1 cellular context compared by ENCODE assay signal in the genomic region with DNA sequence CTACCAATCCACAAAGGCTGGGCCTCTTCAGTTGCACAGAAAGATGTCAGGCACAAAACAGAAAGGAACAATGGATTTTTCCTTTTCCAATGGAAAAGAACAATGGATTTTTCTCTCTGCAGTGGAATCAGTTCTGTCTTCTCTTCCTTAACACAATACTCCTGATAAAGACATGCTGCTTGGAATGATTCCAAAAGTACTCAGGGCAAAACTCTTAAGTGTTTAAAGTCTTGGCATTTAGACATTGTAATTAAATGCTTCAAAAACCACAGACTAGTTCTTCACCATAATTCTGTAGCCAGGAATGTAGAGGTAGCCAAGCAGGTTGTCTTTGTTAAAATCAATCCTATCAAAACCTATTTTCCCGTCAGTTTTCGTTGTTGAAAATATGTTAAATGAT.
TF ChIP-seq lines count a peak whose summit lies in the region.

No MANE protein-coding gene starts in this region.

TF ChIP-seq in IMR-90, 13 proteins besides CTCF, POLR2A, EP300 and RAD21:
- TF ChIP-seq CEBPB (IDR thresholded peaks at IDR 0.05; ENCODE audit: low read depth, low read length) = no peak
TF ChIP-seq in IMR-90: peak in this region for 0.
